8 cellular contexts compared by ENCODE assay signal in genomic region chr7:140397784-140398750, GRCh38.
DNase-seq lines count a peak whose midpoint lies in the region; ATAC-seq lines count a peak whose summit lies in the region.

SLC37A3 (minus strand) TSS chr7:140398530; CDS start chr7:140382526, 16,004 bp downstream.

- H3K9ac ChIP-seq in BLaER1 treated with 17β-estradiol and CSF1 and Interleukin-3, amounts not matched to agents 10 nM and 100 nM = peak within 1 kb of the TSS; percentile 87 to 95 (median 91)

- DNase-seq in NCI-H774 (lab: John Stamatoyannopoulos, UW) = peak; percentile 90
- DNase-seq in activated CD8-positive, alpha-beta memory T cell treated with anti-CD3 and anti-CD28 coated beads for 4 hours (ENCODE audit: low read depth in 2 of 2) = peak; percentile 71 to 73
- peak; percentile 81 to 85 (median 82) for DNase-seq in effector memory CD8-positive, alpha-beta T cell
- peak; percentile 80 to 90 for DNase-seq in memory B cell (ENCODE audit: low spot score in 2 of 2)
- peak; percentile 76 for DNase-seq in stimulated activated CD8-positive, alpha-beta memory T cell treated with anti-CD3 and anti-CD28 coated beads, Interleukin-12 subunit alpha, Interleukin-12 subunit beta, amount 100 ng/mL, for 24 hours (ENCODE audit: extremely low read depth)

- peaks cover 0 to 9% (median 4%) of the 10 kb centered on the region in 11 experiments; a peak in 3 of 22 replicates for H3K9me3 ChIP-seq in BLaER1 treated with 17β-estradiol and CSF1 and Interleukin-3, amounts not matched to agents 10 nM and 100 nM (replicated peaks in 1 of 11)

- H3K4me3 Mint-ChIP-seq in effector memory CD8-positive, alpha-beta T cell = peak within 1 kb of the TSS; percentile 82 to 83
- H3K4me3 Mint-ChIP-seq in memory B cell = peak within 1 kb of the TSS; percentile 92

- ATAC-seq in GM19324 (IDR thresholded peaks at IDR 0.05; ENCODE audit: low FRiP score, unreplicated experiment) (peak; percentile 94), HG03460 (IDR thresholded peaks at IDR 0.05; ENCODE audit: unreplicated experiment) (peak; percentile 99), memory B cell (ENCODE audit: low read depth) (peak; percentile 99)
- ATAC-seq in effector memory CD8-positive, alpha-beta T cell (replicated peaks) = peak; percentile 100

- peaks cover 14 to 62% (median 34%) of the 10 kb centered on the region in 10 experiments for H3K4me1 ChIP-seq in BLaER1 treated with 17β-estradiol and CSF1 and Interleukin-3, amounts not matched to agents 10 nM and 100 nM

- no peaks in the 10 kb centered on the region for H3K27me3 Mint-ChIP-seq in effector memory CD8-positive, alpha-beta T cell
- H3K27me3 Mint-ChIP-seq in memory B cell = peaks cover 2% of the 10 kb centered on the region

- peak within 1 kb of the TSS; percentile 70 to 99 (median 87) for H3K4me3 ChIP-seq in BLaER1 treated with 17β-estradiol and CSF1 and Interleukin-3, amounts not matched to agents 10 nM and 100 nM

- peaks cover 11 to 16% of the 10 kb centered on the region in 2 donors for H3K4me1 Mint-ChIP-seq in effector memory CD8-positive, alpha-beta T cell (ENCODE audit: low read depth in 2 of 2)
- H3K4me1 Mint-ChIP-seq in memory B cell = peaks cover 6% of the 10 kb centered on the region

- H3K36me3 ChIP-seq in BLaER1 treated with 17β-estradiol and CSF1 and Interleukin-3, amounts not matched to agents 10 nM and 100 nM = peaks cover 0 to 30% (median 15%) of the 10 kb centered on the region in 11 experiments; a peak in 16 of 22 replicates

- H3K27me3 ChIP-seq in BLaER1 treated with 17β-estradiol and CSF1 and Interleukin-3, amounts not matched to agents 10 nM and 100 nM = peaks cover 0 to 7% (median 0%) of the 10 kb centered on the region in 11 experiments; a peak in 2 of 22 replicates

- H3K27ac ChIP-seq in BLaER1 treated with 17β-estradiol and CSF1 and Interleukin-3, amounts not matched to agents 10 nM and 100 nM = peak within 1 kb of the TSS; percentile 67 to 95 (median 88)

- H3K36me3 Mint-ChIP-seq in effector memory CD8-positive, alpha-beta T cell (ENCODE audit: insufficient read depth) = peaks cover 8% of the 10 kb centered on the region
- no peaks in the 10 kb centered on the region for H3K36me3 Mint-ChIP-seq in memory B cell

- H3K27ac Mint-ChIP-seq in effector memory CD8-positive, alpha-beta T cell = peak within 1 kb of the TSS; percentile 49 to 67
- H3K27ac Mint-ChIP-seq in memory B cell = peak within 1 kb of the TSS; percentile 74

- H3K9me3 Mint-ChIP-seq in effector memory CD8-positive, alpha-beta T cell = no peaks in the 10 kb centered on the region
- no peaks in the 10 kb centered on the region for H3K9me3 Mint-ChIP-seq in memory B cell

- H3K4me2 ChIP-seq in BLaER1 treated with 17β-estradiol and CSF1 and Interleukin-3, amounts not matched to agents 10 nM and 100 nM = peak within 1 kb of the TSS; percentile 62 to 99 (median 85)

- H4K20me1 ChIP-seq in BLaER1 treated with 17β-estradiol and CSF1 and Interleukin-3, amounts not matched to agents 10 nM and 100 nM = peaks cover 0 to 40% (median 35%) of the 10 kb centered on the region in 11 experiments; a peak in 16 of 22 replicates

Comparison
In these comparisons a context has a peak if more than half of its experiments do, and no peak if none do; other contexts are left out.
1. Peak in every context shown above with its lines: DNase-seq, ATAC-seq, H3K4me3 ChIP-seq and H3K27ac ChIP-seq.